1 cellular context compared by ENCODE assay signal in the genomic region with DNA sequence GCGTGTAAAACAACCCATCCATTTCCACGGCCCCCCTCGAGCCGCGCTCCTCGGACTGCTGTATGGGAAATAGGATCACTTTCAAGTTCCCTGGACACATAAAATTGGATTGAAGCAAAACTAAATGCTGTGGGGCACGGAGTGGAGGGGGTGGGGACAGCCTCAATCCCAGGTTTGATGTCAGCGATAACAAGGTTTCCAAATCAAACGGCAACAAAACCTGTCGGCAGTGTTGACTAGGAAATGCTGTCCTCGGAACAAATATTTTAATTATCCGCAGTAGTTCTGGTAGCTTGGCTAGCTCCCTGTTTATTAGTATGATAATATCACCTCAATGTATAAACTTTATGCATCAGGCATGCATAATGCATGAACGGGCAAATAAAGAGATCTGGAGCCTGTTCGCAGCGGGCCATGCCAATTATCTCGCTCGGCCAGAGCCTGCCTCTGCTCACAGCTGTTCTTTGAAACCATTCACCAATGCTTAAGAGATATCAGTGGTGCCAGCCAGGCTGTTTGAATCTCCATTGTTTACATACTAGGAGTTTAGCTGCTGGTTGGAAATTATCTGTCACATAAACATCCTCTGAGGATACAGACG.
TF ChIP-seq lines count a peak whose summit lies in the region.

No MANE protein-coding gene starts in this region.

TF ChIP-seq in HEK293, 187 proteins besides CTCF, POLR2A, EP300 and RAD21 (continued from another document):
- TF ChIP-seq, protein P1, sequence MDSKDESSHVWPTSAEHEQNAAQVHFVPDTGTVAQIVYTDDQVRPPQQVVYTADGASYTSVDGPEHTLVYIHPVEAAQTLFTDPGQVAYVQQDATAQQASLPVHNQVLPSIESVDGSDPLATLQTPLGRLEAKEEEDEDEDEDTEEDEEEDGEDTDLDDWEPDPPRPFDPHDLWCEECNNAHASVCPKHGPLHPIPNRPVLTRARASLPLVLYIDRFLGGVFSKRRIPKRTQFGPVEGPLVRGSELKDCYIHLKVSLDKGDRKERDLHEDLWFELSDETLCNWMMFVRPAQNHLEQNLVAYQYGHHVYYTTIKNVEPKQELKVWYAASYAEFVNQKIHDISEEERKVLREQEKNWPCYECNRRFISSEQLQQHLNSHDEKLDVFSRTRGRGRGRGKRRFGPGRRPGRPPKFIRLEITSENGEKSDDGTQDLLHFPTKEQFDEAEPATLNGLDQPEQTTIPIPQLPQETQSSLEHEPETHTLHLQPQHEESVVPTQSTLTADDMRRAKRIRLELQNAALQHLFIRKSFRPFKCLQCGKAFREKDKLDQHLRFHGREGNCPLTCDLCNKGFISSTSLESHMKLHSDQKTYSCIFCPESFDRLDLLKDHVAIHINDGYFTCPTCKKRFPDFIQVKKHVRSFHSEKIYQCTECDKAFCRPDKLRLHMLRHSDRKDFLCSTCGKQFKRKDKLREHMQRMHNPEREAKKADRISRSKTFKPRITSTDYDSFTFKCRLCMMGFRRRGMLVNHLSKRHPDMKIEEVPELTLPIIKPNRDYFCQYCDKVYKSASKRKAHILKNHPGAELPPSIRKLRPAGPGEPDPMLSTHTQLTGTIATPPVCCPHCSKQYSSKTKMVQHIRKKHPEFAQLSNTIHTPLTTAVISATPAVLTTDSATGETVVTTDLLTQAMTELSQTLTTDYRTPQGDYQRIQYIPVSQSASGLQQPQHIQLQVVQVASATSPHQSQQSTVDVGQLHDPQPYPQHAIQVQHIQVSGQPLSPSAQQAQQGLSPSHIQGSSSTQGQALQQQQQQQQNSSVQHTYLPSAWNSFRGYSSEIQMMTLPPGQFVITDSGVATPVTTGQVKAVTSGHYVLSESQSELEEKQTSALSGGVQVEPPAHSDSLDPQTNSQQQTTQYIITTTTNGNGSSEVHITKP (tag by site-specific recombination; IDR thresholded peaks at IDR 0.05): 0 out of 2 replicates have a peak, but pooled peaks have one; percentile 29
- TF ChIP-seq ZNF416 (tag by site-specific recombination; IDR thresholded peaks at IDR 0.05) (no peak), ZNF654 (tag by site-specific recombination; IDR thresholded peaks at IDR 0.05; ENCODE audit: low read depth) (no peak), SP3 (tag by site-specific recombination; IDR thresholded peaks at IDR 0.05) (no peak), ZNF549 (tag by site-specific recombination; IDR thresholded peaks at IDR 0.05) (no peak), ZNF473 (tag by site-specific recombination; IDR thresholded peaks at IDR 0.05) (no peak), ZNF341 (tag by site-specific recombination; IDR thresholded peaks at IDR 0.05; ENCODE audit: low read depth) (peak; percentile 54; the same call in 1 of the 2 replicates), ZNF335 (tag by site-specific recombination; conservative IDR thresholded peaks at IDR 0.05) (0 out of 2 replicates have a peak, but pooled peaks have one; percentile 9), ZFP69B (tag by site-specific recombination; IDR thresholded peaks at IDR 0.05) (no peak), ZBTB17 (tag by site-specific recombination; IDR thresholded peaks at IDR 0.05) (peak; percentile 36; the same call in 1 of the 2 replicates), RBAK (tag by site-specific recombination; IDR thresholded peaks at IDR 0.05) (no peak), OSR2 (tag by site-specific recombination; IDR thresholded peaks at IDR 0.05) (peak; percentile 66), ZNF600 (tag by site-specific recombination; IDR thresholded peaks at IDR 0.05) (peak; percentile 37; the same call in 1 of the 2 replicates)
- TF ChIP-seq, protein P2, sequence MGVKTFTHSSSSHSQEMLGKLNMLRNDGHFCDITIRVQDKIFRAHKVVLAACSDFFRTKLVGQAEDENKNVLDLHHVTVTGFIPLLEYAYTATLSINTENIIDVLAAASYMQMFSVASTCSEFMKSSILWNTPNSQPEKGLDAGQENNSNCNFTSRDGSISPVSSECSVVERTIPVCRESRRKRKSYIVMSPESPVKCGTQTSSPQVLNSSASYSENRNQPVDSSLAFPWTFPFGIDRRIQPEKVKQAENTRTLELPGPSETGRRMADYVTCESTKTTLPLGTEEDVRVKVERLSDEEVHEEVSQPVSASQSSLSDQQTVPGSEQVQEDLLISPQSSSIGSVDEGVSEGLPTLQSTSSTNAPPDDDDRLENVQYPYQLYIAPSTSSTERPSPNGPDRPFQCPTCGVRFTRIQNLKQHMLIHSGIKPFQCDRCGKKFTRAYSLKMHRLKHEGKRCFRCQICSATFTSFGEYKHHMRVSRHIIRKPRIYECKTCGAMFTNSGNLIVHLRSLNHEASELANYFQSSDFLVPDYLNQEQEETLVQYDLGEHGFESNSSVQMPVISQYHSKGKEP (tag by site-specific recombination; IDR thresholded peaks at IDR 0.05): peak; percentile 43; the same call in 1 of the 2 replicates
